25 cellular contexts compared by ENCODE assay signal in genomic region chr7:139300390-139300789, GRCh38.
"Had no signal": no experiment of that assay in that cellular context is flagged by ENCODE, and none has a peak within 500 bp of the region (broad histone marks: within the 10 kb centered on the region; RNA-seq: fewer than 3 reads in every experiment).

No MANE protein-coding gene starts in this region.

- H3K4me3 ChIP-seq: colonic mucosa, dorsolateral prefrontal cortex, esophagus squamous epithelium, gastroesophageal sphincter, lung, spleen, stomach, thoracic aorta, transverse colon had no signal

- DNase-seq: cerebellar nuclear complex; colonic mucosa; dorsolateral prefrontal cortex; effector CD8-positive, alpha-beta T cell; esophagus squamous epithelium; foreskin fibroblast; glutamatergic neuron; immature natural killer cell; kidney; left colon; left ventricle myocardium superior; mesendoderm; naive B cell; posterior cingulate gyrus; spleen; stimulated activated naive CD4-positive, alpha-beta T cell; stomach; substantia nigra; transverse colon had no signal

- H3K9me3 ChIP-seq: colonic mucosa, esophagus squamous epithelium, gastroesophageal sphincter, neutrophil, spleen, stomach, thoracic aorta, transverse colon had no signal

- H3K36me3 ChIP-seq: colonic mucosa had no signal

- H3K27ac ChIP-seq: epithelial cell of prostate, esophagus squamous epithelium, gastroesophageal sphincter, neutrophil, spleen, stomach, thoracic aorta had no signal

- H3K27me3 ChIP-seq: colonic mucosa, dorsolateral prefrontal cortex, esophagus squamous epithelium, gastroesophageal sphincter, neutrophil, spleen, stomach, transverse colon had no signal

- ATAC-seq: gastroesophageal sphincter, left colon, left ventricle myocardium superior, sciatic nerve had no signal

- H3K4me1 ChIP-seq: colonic mucosa, esophagus squamous epithelium, gastroesophageal sphincter, spleen had no signal
